In genomic region chr20:62183426-62184142, GRCh38 we compare ENCODE assay signal across 8 cellular contexts. TPM values are rescaled to one million over a fixed set of nuclear protein-coding genes. Genes with fewer than 3 reads are reported as not detected.
DNase-seq lines count a peak whose midpoint lies in the region; ATAC-seq and TF ChIP-seq lines count a peak whose summit lies in the region.

No MANE protein-coding gene starts in this region.

- H3K4me3 Mint-ChIP-seq in activated T-cell treated with anti-CD3 and anti-CD28 coated beads, Interleukin-2, amount 50 U/mL, for 72 hours = peak overlapping the region; percentile 88 to 93

- H3K36me3 ChIP-seq in ascending aorta (no peaks in the 10 kb centered on the region), tibial nerve (peaks cover 0 to 14% (median 0%) of the 10 kb centered on the region in 3 donors)

- H3K4me3 ChIP-seq in ascending aorta (peak overlapping the region; percentile 84 to 88), tibial nerve (peak overlapping the region; percentile 76 to 98 (median 89))

- no peaks in the 10 kb centered on the region for H3K36me3 Mint-ChIP-seq in activated T-cell treated with anti-CD3 and anti-CD28 coated beads, Interleukin-2, amount 50 U/mL, for 72 hours (ENCODE audit: insufficient read depth in 2 of 2)

- no peaks in the 10 kb centered on the region for H3K9me3 ChIP-seq in ascending aorta
- H3K9me3 ChIP-seq in tibial nerve = no peaks in the 10 kb centered on the region

- peak overlapping the region; percentile 87 to 97 for H3K27ac ChIP-seq in ascending aorta
- H3K27ac ChIP-seq in tibial nerve = peak overlapping the region; percentile 87 to 94 (median 90)

- H3K27me3 ChIP-seq in ascending aorta = no peaks in the 10 kb centered on the region
- no peaks in the 10 kb centered on the region for H3K27me3 ChIP-seq in tibial nerve

- no peak for ATAC-seq in activated T-cell treated with anti-CD3 and anti-CD28 coated beads, Interleukin-2, amount 50 U/mL, for 72 hours (replicated peaks in 1 of 2)

- peaks cover 3 to 19% of the 10 kb centered on the region in 2 donors for H3K4me1 ChIP-seq in ascending aorta
- peaks cover 0 to 48% (median 14%) of the 10 kb centered on the region in 4 donors for H3K4me1 ChIP-seq in tibial nerve

- TF ChIP-seq POLR2A in tibial nerve (IDR thresholded peaks at IDR 0.05) = no peak

- peaks cover 41% of the 10 kb centered on the region for H3K4me1 Mint-ChIP-seq in activated T-cell treated with anti-CD3 and anti-CD28 coated beads, Interleukin-2, amount 50 U/mL, for 72 hours (ENCODE audit: low read depth)

- intact Hi-C loops in ascending aorta (cut with DNase I) = loop anchor here (2.0 to 10.0 kb wide), 4 partner anchors 61 to 224 kb away; partner anchors contain the start of genes CABLES2, LSM14B, RPS21 and TAF4

- no peak for TF ChIP-seq CTCF in ascending aorta (IDR thresholded peaks at IDR 0.05)
- TF ChIP-seq CTCF in tibial nerve (IDR thresholded peaks at IDR 0.05) = no peak

- no peaks in the 10 kb centered on the region for H3K9me3 Mint-ChIP-seq in activated T-cell treated with anti-CD3 and anti-CD28 coated beads, Interleukin-2, amount 50 U/mL, for 72 hours

- TF ChIP-seq EP300 in tibial nerve (IDR thresholded peaks at IDR 0.05) = no peak

- peak in 1 of 2 donors; percentile 10 for DNase-seq in activated T-cell treated with anti-CD3 and anti-CD28 coated beads, Interleukin-2, amount 50 U/mL, for 72 hours
- no peak for DNase-seq in activated T-cell treated with anti-CD3 and anti-CD28 coated beads, Interleukin-2, amount 50 U/mL, for 48 hours
- no peak for DNase-seq in ascending aorta (ENCODE audit: low spot score in 2 of 2)
- peak; percentile 23 for DNase-seq in left kidney (ENCODE audit: low read depth, low spot score)
- no peak for DNase-seq in tibial nerve (ENCODE audit: low spot score in 2 of 2)
- DNase-seq in amygdala (lab: John Stamatoyannopoulos, UW) = no peak
- DNase-seq in MV-4-11 (lab: John Stamatoyannopoulos, UW) = no peak
- no peak for DNase-seq in stimulated activated CD4-positive, alpha-beta T cell treated with anti-CD3 and anti-CD28 coated beads, Interleukin-2, amount 100 ng/mL, for 24 hours

- H3K27me3 Mint-ChIP-seq in activated T-cell treated with anti-CD3 and anti-CD28 coated beads, Interleukin-2, amount 50 U/mL, for 72 hours (ENCODE audit: low read depth) = no peaks in the 10 kb centered on the region

- H3K27ac Mint-ChIP-seq in activated T-cell treated with anti-CD3 and anti-CD28 coated beads, Interleukin-2, amount 50 U/mL, for 72 hours = peak overlapping the region; percentile 85

- WGBS in tibial nerve, 2 donors = 24 to 28% methylated on average over 25 of the region's 25 CpGs

RNA-seq across cellular contexts. Expression of gene MTG2, which starts 0.8 kb away (rescaled TPM):
- total RNA-seq in activated T-cell treated with anti-CD3 and anti-CD28 coated beads, Interleukin-2, amount 50 U/mL, for 72 hours = 10 to 100 TPM; 28.3 to 48.2 TPM
- total RNA-seq in ascending aorta = 14.5 TPM
- total RNA-seq in tibial nerve = 10 to 100 TPM; 24.7 to 46.9 (median 41.6) TPM

RNA-seq across cellular contexts. Expression of gene HRH3, which starts 36.5 kb away (rescaled TPM):
- not detected for total RNA-seq in activated T-cell treated with anti-CD3 and anti-CD28 coated beads, Interleukin-2, amount 50 U/mL, for 72 hours
- total RNA-seq in ascending aorta (0.21 TPM), tibial nerve (not detected)

RNA-seq across cellular contexts. Expression of gene SS18L1, which starts 40.0 kb away (rescaled TPM):
- 10 to 100 TPM; 16.1 to 19.8 TPM for total RNA-seq in activated T-cell treated with anti-CD3 and anti-CD28 coated beads, Interleukin-2, amount 50 U/mL, for 72 hours
- 39.8 TPM for total RNA-seq in ascending aorta
- total RNA-seq in tibial nerve = 10 to 100 TPM; 12.4 to 23.1 (median 13.7) TPM

RNA-seq across cellular contexts. Expression of gene PSMA7, which starts 40.4 kb away (rescaled TPM):
- 100 to 1,000 TPM; 220 to 234 TPM for total RNA-seq in activated T-cell treated with anti-CD3 and anti-CD28 coated beads, Interleukin-2, amount 50 U/mL, for 72 hours
- total RNA-seq in ascending aorta = 301 TPM
- total RNA-seq in tibial nerve = 100 to 1,000 TPM; 213 to 377 (median 341) TPM

RNA-seq across cellular contexts. Expression of gene OSBPL2, which starts 54.7 kb away (rescaled TPM):
- total RNA-seq in activated T-cell treated with anti-CD3 and anti-CD28 coated beads, Interleukin-2, amount 50 U/mL, for 72 hours = 10 to 100 TPM; 40.6 to 44.2 TPM
- total RNA-seq in ascending aorta (25.0 TPM), tibial nerve (10 to 100 TPM; 23.1 to 31.6 (median 27.1) TPM)
